Comparison of ENCODE assay signal across 18 cellular contexts in genomic region chrX:47661539-47661938, GRCh38. TPM values are rescaled to one million over a fixed set of nuclear protein-coding genes. Genes with fewer than 3 reads are reported as not detected.
"Had no signal": no experiment of that assay in that cellular context is flagged by ENCODE, and none has a peak within 500 bp of the region (broad histone marks: within the 10 kb centered on the region; RNA-seq: fewer than 3 reads in every experiment).

No MANE protein-coding gene starts in this region.

- ATAC-seq: body of pancreas, gastrocnemius medialis, heart left ventricle, left colon, lower lobe of right lung, sciatic nerve had no signal

- H3K4me1 Mint-ChIP-seq: mesothelial cell of epicardium had no signal

- H3K4me1 ChIP-seq: body of pancreas, gastrocnemius medialis had no signal

- H3K9me3 Mint-ChIP-seq: mesothelial cell of epicardium; T-helper 1 cell treated with Interleukin-12 subunit alpha and Interleukin-12 subunit beta and Interleukin-4 antibody, amounts not matched to agents 30 μg/mL and 1 μg/mL, for 36 hours had no signal

- H3K27me3 ChIP-seq: adrenal gland, body of pancreas, gastrocnemius medialis, heart left ventricle, ovary, tibial artery had no signal

- H3K36me3 ChIP-seq: ovary had no signal

- H3K9me3 ChIP-seq: adrenal gland, body of pancreas, gastrocnemius medialis, heart left ventricle, lower lobe of right lung, ovary, tibial artery had no signal

- H3K4me3 Mint-ChIP-seq: mesothelial cell of epicardium; neural crest cell; T-helper 1 cell treated with Interleukin-12 subunit alpha and Interleukin-12 subunit beta and Interleukin-4 antibody, amounts not matched to agents 30 μg/mL and 1 μg/mL, for 36 hours had no signal

- H3K27ac ChIP-seq: body of pancreas, gastrocnemius medialis, lower lobe of right lung, ovary, tibial artery had no signal

- H3K4me3 ChIP-seq: adrenal gland, body of pancreas, gastrocnemius medialis, heart left ventricle, lower lobe of right lung, ovary, tibial artery had no signal

- DNase-seq: activated effector memory CD4-positive, alpha-beta T cell treated with Interleukin-2 at 50 U/mL for 16 hours; central memory CD4-positive, alpha-beta T cell; cortex of kidney; effector CD8-positive, alpha-beta T cell; left colon; lower lobe of right lung had no signal

- H3K27ac Mint-ChIP-seq: mesothelial cell of epicardium had no signal

RNA-seq across cellular contexts. Expression of gene SYN1, which starts 41.9 kb away (rescaled TPM):
- total RNA-seq: endothelial cell of umbilical vein, pulmonary artery endothelial cell had no signal
- polyA plus RNA-seq: endothelial cell of umbilical vein had no signal
